28 cellular contexts compared by ENCODE assay signal in genomic region chr2:115427436-115427835, GRCh38.
"Had no signal": no experiment of that assay in that cellular context is flagged by ENCODE, and none has a peak within 500 bp of the region (broad histone marks: within the 10 kb centered on the region; RNA-seq: fewer than 3 reads in every experiment).

No MANE protein-coding gene starts in this region.

- H3K27me3 ChIP-seq: esophagus squamous epithelium, heart right ventricle, ovary, spleen, testis, tibial artery, upper lobe of right lung, uterus had no signal

- H3K27ac ChIP-seq: coronary artery, esophagus squamous epithelium, heart right ventricle, lower lobe of right lung, ovary, psoas muscle, skin epidermis, spleen, testis, tibial artery, upper lobe of right lung, uterus had no signal

- DNase-seq: dermis blood vessel endothelial cell; effector memory CD4-positive, alpha-beta T cell; erythroblast; esophagus squamous epithelium; foreskin melanocyte; glutamatergic neuron; heart right ventricle; hippocampal formation; left ventricle myocardium superior; lower lobe of right lung; naive thymus-derived CD8-positive, alpha-beta T cell; nephron progenitor cell; occipital lobe; ovary; posterior cingulate gyrus; psoas muscle; right cardiac atrium; spleen; stimulated activated CD4-positive, alpha-beta T cell treated with anti-CD3 and anti-CD28 coated beads, Interleukin-4, amount 100 ng/mL, for 4 hours; stimulated activated naive CD8-positive, alpha-beta T cell treated with anti-CD3 and anti-CD28 coated beads, Interleukin-15, Interleukin-2, amounts not matched to agents 100 U/mL and 50 U/mL, for 24 hours; substantia nigra; testis; tibial artery; upper lobe of right lung; uterus had no signal

- H3K4me3 ChIP-seq: coronary artery, esophagus squamous epithelium, heart right ventricle, lower lobe of right lung, ovary, psoas muscle, skin epidermis, spleen, testis, tibial artery, upper lobe of right lung, uterus had no signal

- H3K36me3 ChIP-seq: esophagus squamous epithelium, heart right ventricle, lower lobe of right lung, ovary, spleen, tibial artery, upper lobe of right lung, uterus had no signal

- H3K4me1 ChIP-seq: esophagus squamous epithelium, heart right ventricle, lower lobe of right lung, psoas muscle, spleen, testis, tibial artery, upper lobe of right lung, uterus had no signal

- ATAC-seq: heart right ventricle; left ventricle myocardium superior; naive thymus-derived CD8-positive, alpha-beta T cell; psoas muscle; right cardiac atrium; stimulated activated memory B cell treated with anti-CD40 and anti-IgM and Interleukin-4, amounts not matched to agents 10 μg/mL and 1 μg/mL and 100 μg/mL, for 72 hours; stimulated activated naive CD8-positive, alpha-beta T cell treated with anti-CD3 and anti-CD28 coated beads, Interleukin-15, Interleukin-2, amounts not matched to agents 100 U/mL and 50 U/mL, for 24 hours; upper lobe of right lung had no signal

- H3K9me3 ChIP-seq: lower lobe of right lung, ovary, psoas muscle, testis, upper lobe of right lung, uterus had no signal
